In genomic region chr3:65107174-65107573, GRCh38 we compare ENCODE assay signal across 25 cellular contexts.
DNase-seq lines count a peak whose midpoint lies in the region; TF ChIP-seq lines count a peak whose summit lies in the region.
"Had no signal": no experiment of that assay in that cellular context is flagged by ENCODE, and none has a peak within 500 bp of the region (broad histone marks: within the 10 kb centered on the region; RNA-seq: fewer than 3 reads in every experiment).

No MANE protein-coding gene starts in this region.

- H3K36me3 Mint-ChIP-seq in MCF 10A (ENCODE audit: insufficient read depth, unreplicated experiment): no peaks in the 10 kb centered on the region

- H4K20me1 ChIP-seq in mammary epithelial cell (ENCODE audit: insufficient read depth, low read length): no peaks in the 10 kb centered on the region

- dilution Hi-C loops in mammary epithelial cell (cut with HindIII; ENCODE audit: low sequenced_read_pairs): no loop called here

- no peaks in the 10 kb centered on the region for H3K79me2 ChIP-seq in mammary epithelial cell (ENCODE audit: insufficient read depth, low read length)

- no TSS peak for BruUV-seq in MCF 10A (replicated peaks; lab: Mats Ljungman, UMichigan)
- no TSS peak for BruUV-seq in mammary epithelial cell (replicated peaks; lab: Mats Ljungman, UMichigan)

- H3K4me1 ChIP-seq in mammary epithelial cell (ENCODE audit: insufficient read depth, low read length) (no peaks in the 10 kb centered on the region), mesenchymal stem cell (ENCODE audit: control insufficient read depth, insufficient read depth, low read depth, low read length) (no peaks in the 10 kb centered on the region), testis (no peaks in the 10 kb centered on the region), ascending aorta (peaks cover 0 to 3% of the 10 kb centered on the region in 2 donors)
- H3K4me1 ChIP-seq: gastroesophageal sphincter, stomach, upper lobe of right lung had no signal

- H2AFZ ChIP-seq in mammary epithelial cell (ENCODE audit: low read depth, low read length) (no peak overlapping the region), mesenchymal stem cell (ENCODE audit: low read depth, low read length) (no peak overlapping the region)

- no peaks in the 10 kb centered on the region for H3K9me3 Mint-ChIP-seq in MCF 10A (ENCODE audit: unreplicated experiment)

- H3K36me3 ChIP-seq in mammary epithelial cell (ENCODE audit: insufficient read depth, low read length) (no peaks in the 10 kb centered on the region), mesenchymal stem cell (ENCODE audit: control insufficient read depth in 1 of 2, insufficient read depth in 2 of 2, low read depth in 1 of 2, low read length in 2 of 2) (no peaks in the 10 kb centered on the region), testis (ENCODE audit: low read depth, missing control alignments) (no peaks in the 10 kb centered on the region), ascending aorta (no peaks in the 10 kb centered on the region)
- H3K36me3 ChIP-seq: gastroesophageal sphincter, stomach, upper lobe of right lung had no signal

- TF ChIP-seq CTCF in MCF 10A (IDR thresholded peaks at IDR 0.05; ENCODE audit: unreplicated experiment) (no peak), mammary epithelial cell (conservative IDR thresholded peaks at IDR 0.05 in 1 of 2, IDR thresholded peaks at IDR 0.05 in 1 of 2; ENCODE audit: extremely low read depth in 1 of 2, insufficient read depth in 1 of 2, low read depth in 1 of 2, low read length in 2 of 2) (no peak), testis (IDR thresholded peaks at IDR 0.05) (no peak), ascending aorta (IDR thresholded peaks at IDR 0.05) (no peak)

- H3K79me1 ChIP-seq in mesenchymal stem cell (replicated peaks; ENCODE audit: low read length, poor library complexity, severe bottlenecking): no peaks in the 10 kb centered on the region

- H3K4me1 Mint-ChIP-seq in MCF 10A (ENCODE audit: insufficient read depth, unreplicated experiment): peaks cover 9% of the 10 kb centered on the region
- H3K4me1 Mint-ChIP-seq: activated CD4-positive, alpha-beta T cell treated with anti-CD3 and anti-CD28 coated beads for 36 hours; GM23338 had no signal

- intact Hi-C loops in MCF 10A (cut with micrococcal nuclease): no loop called here
- intact Hi-C loops in mammary epithelial cell (cut with micrococcal nuclease): no loop called here
- intact Hi-C loops in testis (cut with DNase I; ENCODE audit: low total_unique reads): no loop called here
- intact Hi-C loops in ascending aorta (cut with DNase I): no loop called here

- H4K91ac ChIP-seq in mesenchymal stem cell (ENCODE audit: low read length): no peak overlapping the region

- H2AK5ac ChIP-seq in mesenchymal stem cell (ENCODE audit: low read length, severe bottlenecking): no peak overlapping the region

- no peaks in the 10 kb centered on the region for H3K27me3 ChIP-seq in mammary epithelial cell (ENCODE audit: insufficient read depth, low read length)
- peaks cover 0 to 3% of the 10 kb centered on the region in 2 experiments for H3K27me3 ChIP-seq in mesenchymal stem cell (ENCODE audit: control insufficient read depth in 1 of 2, insufficient read depth in 1 of 2, low read length in 2 of 2)
- H3K27me3 ChIP-seq in testis: no peaks in the 10 kb centered on the region
- H3K27me3 ChIP-seq in ascending aorta: no peaks in the 10 kb centered on the region
- H3K27me3 ChIP-seq: gastroesophageal sphincter, stomach, upper lobe of right lung had no signal

- peak; percentile 4 for DNase-seq in MCF 10A (ENCODE audit: unreplicated experiment)
- DNase-seq in mammary epithelial cell: no peak
- DNase-seq in dermis microvascular lymphatic vessel endothelial cell (ENCODE audit: low read depth in 2 of 2): peak; percentile 53 to 69
- peak; percentile 51 for DNase-seq in mesenchymal stem cell
- DNase-seq in testis: peak; percentile 17
- no peak for DNase-seq in DMS53 (lab: John Stamatoyannopoulos, UW)
- no peak for DNase-seq in ascending aorta (ENCODE audit: low spot score in 2 of 2)
- no peak for DNase-seq in DMS114 treated with DMSO at 0.1 percent for 48 hours (lab: John Stamatoyannopoulos, UW; ENCODE audit: unreplicated experiment)
- DNase-seq: activated CD4-positive, alpha-beta T cell treated with anti-CD3 and anti-CD28 coated beads for 36 hours; activated CD8-positive, alpha-beta memory T cell treated with anti-CD3 and anti-CD28 coated beads, Interleukin-2, amount 50 U/mL, for 4 hours; activated effector memory CD4-positive, alpha-beta T cell treated with Interleukin-2 at 50 U/mL for 16 hours; Calu3; cerebellar nuclear complex; NCI-H1092 treated with DMSO at 0.1 percent for 48 hours; NCI-H2081; NK-92 treated with Interleukin-12 subunit alpha and Interleukin-12 subunit beta, amount 100 ng/mL, for 24 hours; RPMI8226; small intestine; stimulated activated CD4-positive, alpha-beta T cell treated with anti-CD3 and anti-CD28 coated beads, Interleukin-4, amount 100 ng/mL, for 1 hour; stomach; upper lobe of right lung had no signal

- no peak overlapping the region for H3K18ac ChIP-seq in mesenchymal stem cell (ENCODE audit: low read depth in 1 of 2, low read length in 2 of 2)

- TF ChIP-seq POLR2A in testis (IDR thresholded peaks at IDR 0.05): no peak

- H3K9me3 ChIP-seq in mammary epithelial cell (replicated peaks; ENCODE audit: insufficient read depth, low read length): no peaks in the 10 kb centered on the region
- no peaks in the 10 kb centered on the region for H3K9me3 ChIP-seq in mesenchymal stem cell (ENCODE audit: control insufficient read depth, low read length)
- no peaks in the 10 kb centered on the region for H3K9me3 ChIP-seq in testis
- no peaks in the 10 kb centered on the region for H3K9me3 ChIP-seq in ascending aorta
- H3K9me3 ChIP-seq: gastroesophageal sphincter, stomach, upper lobe of right lung had no signal

- no peak overlapping the region for H2BK15ac ChIP-seq in mesenchymal stem cell (ENCODE audit: low read depth, poor library complexity, severe bottlenecking)

- no peak overlapping the region for H3K4me2 ChIP-seq in mammary epithelial cell (ENCODE audit: insufficient read depth, low read depth, low read length)
- H3K4me2 ChIP-seq in mesenchymal stem cell (ENCODE audit: low read length, poor library complexity, severe bottlenecking): no peak overlapping the region
- H3K4me2 ChIP-seq: GM23338, KMS-11 had no signal

- H3K4ac ChIP-seq in mesenchymal stem cell (ENCODE audit: low read depth in 1 of 2, low read length in 2 of 2): no peak overlapping the region

- H3K27ac Mint-ChIP-seq in MCF 10A (ENCODE audit: low read depth, unreplicated experiment): no peak overlapping the region
- H3K27ac Mint-ChIP-seq: activated CD4-positive, alpha-beta T cell treated with anti-CD3 and anti-CD28 coated beads for 36 hours; GM23338 had no signal

- no peak overlapping the region for H3K4me3 ChIP-seq in mammary epithelial cell (replicated peaks in 1 of 3; ENCODE audit: insufficient read depth in 1 of 3, low read depth in 2 of 3, low read length in 3 of 3)
- H3K4me3 ChIP-seq in mesenchymal stem cell (ENCODE audit: insufficient read depth in 1 of 2, low read depth in 1 of 2, low read length in 2 of 2): no peak overlapping the region
- no peak overlapping the region for H3K4me3 ChIP-seq in testis
- no peak overlapping the region for H3K4me3 ChIP-seq in ascending aorta
- H3K4me3 ChIP-seq: gastroesophageal sphincter, GM23338, stomach, upper lobe of right lung had no signal

- H2BK120ac ChIP-seq in mesenchymal stem cell (ENCODE audit: low read depth, low read length): no peak overlapping the region

- in situ Hi-C loops in mammary epithelial cell (cut with MboI; ENCODE audit: low sequenced_read_pairs in 2 of 2): no loop called here

- no peak overlapping the region for H2BK5ac ChIP-seq in mesenchymal stem cell (ENCODE audit: low read depth, low read length, poor library complexity, severe bottlenecking)

- H3K14ac ChIP-seq in mesenchymal stem cell (ENCODE audit: low read length in 2 of 2): no peak overlapping the region

- H3K4me3 Mint-ChIP-seq in MCF 10A (ENCODE audit: unreplicated experiment): no peak overlapping the region
- H3K4me3 Mint-ChIP-seq: activated CD4-positive, alpha-beta T cell treated with anti-CD3 and anti-CD28 coated beads for 36 hours; GM23338 had no signal

- no peak overlapping the region for H2BK12ac ChIP-seq in mesenchymal stem cell (ENCODE audit: low read length in 2 of 2)

- H3K27me3 Mint-ChIP-seq in MCF 10A (ENCODE audit: insufficient read depth, unreplicated experiment): no peaks in the 10 kb centered on the region
- H3K27me3 Mint-ChIP-seq: activated CD4-positive, alpha-beta T cell treated with anti-CD3 and anti-CD28 coated beads for 36 hours had no signal

- CTCF ChIA-PET in MCF 10A (lab: Yijun Ruan, JAX) (no interaction called here), mammary epithelial cell (lab: Charles Lee; ENCODE audit: low non-redundant PET) (no interaction called here)

- no peak overlapping the region for H4K8ac ChIP-seq in mesenchymal stem cell (ENCODE audit: low read length)

- no peak overlapping the region for H3K27ac ChIP-seq in mammary epithelial cell (ENCODE audit: insufficient read depth, low read depth, low read length)
- no peak overlapping the region for H3K27ac ChIP-seq in mesenchymal stem cell (ENCODE audit: low read length, poor library complexity, severe bottlenecking)
- no peak overlapping the region for H3K27ac ChIP-seq in testis
- H3K27ac ChIP-seq in ascending aorta: no peak overlapping the region
- H3K27ac ChIP-seq: 22Rv1, gastroesophageal sphincter, KMS-11, stomach, upper lobe of right lung had no signal

- no peak overlapping the region for H3K23ac ChIP-seq in mesenchymal stem cell (ENCODE audit: low read length in 2 of 2)

- 40% methylated on average over 5 of the region's 5 CpGs for WGBS in mammary epithelial cell (ENCODE audit: low coverage, missing lambda C conversion rate)
- WGBS in mesenchymal stem cell: 62% methylated on average over 5 of the region's 5 CpGs
- WGBS in testis, 2 donors: 43% methylated on average over 5 of the region's 5 CpGs

- POLR2A ChIA-PET in MCF 10A (lab: Yijun Ruan, JAX): no interaction called here

- H3K9ac ChIP-seq in mammary epithelial cell (ENCODE audit: insufficient read depth, low read length) (no peak overlapping the region), mesenchymal stem cell (ENCODE audit: low read length) (no peak overlapping the region)
- H3K9ac ChIP-seq: KMS-11 had no signal

Comparison
In these comparisons a context has a peak if more than half of its experiments do, and no peak if none do; other contexts are left out.
1. DNase-seq: peak in MCF 10A (single experiment), dermis microvascular lymphatic vessel endothelial cell (2 of 2), mesenchymal stem cell (single experiment) and testis (single experiment); none in mammary epithelial cell (single experiment), DMS53 (single experiment), ascending aorta (0 of 2) and DMS114 treated with DMSO at 0.1 percent for 48 hours (single experiment).